In the genomic region with DNA sequence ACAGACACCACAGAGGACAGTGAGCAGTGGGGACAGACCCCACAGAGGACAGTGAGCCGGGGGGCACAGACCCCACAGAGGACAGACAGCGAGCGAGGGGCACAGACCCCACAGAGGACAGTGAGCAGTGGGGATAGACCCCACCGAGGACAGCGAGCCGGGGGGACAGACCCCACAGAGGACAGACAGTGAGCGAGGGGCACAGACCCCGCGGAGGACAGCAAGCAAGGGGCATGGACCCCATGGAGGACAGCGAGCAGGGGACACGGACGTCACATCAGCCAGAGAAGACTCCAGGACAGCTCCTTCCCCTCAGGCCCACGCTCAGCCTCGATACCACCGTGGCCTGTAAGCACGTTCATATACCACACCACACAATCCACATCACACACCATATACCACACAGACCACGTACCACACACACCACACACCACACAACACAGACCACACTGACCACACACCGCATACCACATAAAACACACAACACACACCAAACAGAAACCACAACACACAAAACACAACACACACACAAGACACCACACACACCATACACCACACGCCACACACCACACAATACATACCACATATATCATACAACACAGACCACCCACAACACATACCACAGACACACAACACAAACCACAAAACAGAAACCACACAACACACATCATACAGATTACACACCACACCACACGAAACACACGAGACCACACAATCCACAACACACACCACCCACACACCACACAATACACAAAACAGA, we compare ENCODE assay signal across 18 cellular contexts. TPM values are rescaled to one million over a fixed set of nuclear protein-coding genes. Genes with fewer than 3 reads are reported as not detected.
DNase-seq lines count a peak whose midpoint lies in the region; ATAC-seq, FAIRE-seq and TF ChIP-seq lines count a peak whose summit lies in the region.
"Had no signal": no experiment of that assay in that cellular context is flagged by ENCODE, and none has a peak within 500 bp of the region (broad histone marks: within the 10 kb centered on the region; RNA-seq: fewer than 3 reads in every experiment).

No MANE protein-coding gene starts in this region.

- H3K36me3 ChIP-seq in H1 (ENCODE audit: control insufficient read depth in 2 of 4, insufficient read depth in 4 of 4, low read length in 3 of 4): no peaks in the 10 kb centered on the region; a peak in 1 of 8 replicates
- H3K36me3 ChIP-seq in CD4-positive, alpha-beta memory T cell (ENCODE audit: insufficient read depth, low read length): no peaks in the 10 kb centered on the region

- H3K4ac ChIP-seq in H1 (replicated peaks; ENCODE audit: insufficient read length, low read depth, low read length): peak overlapping the region; percentile 91

- H3K4me2 ChIP-seq in H1 (ENCODE audit: insufficient read depth in 1 of 2, low read depth in 2 of 2, low read length in 2 of 2): no peak overlapping the region

- no peaks in the 10 kb centered on the region for H3K4me1 Mint-ChIP-seq in activated T-cell treated with anti-CD3 and anti-CD28 coated beads, Interleukin-2, amount 50 U/mL, for 24 hours (ENCODE audit: low read depth)
- peaks cover 0 to 3% (median 1%) of the 10 kb centered on the region in 4 donors for H3K4me1 Mint-ChIP-seq in CD4-positive, alpha-beta memory T cell

- H3K18ac ChIP-seq in H1 (ENCODE audit: extremely low read depth, low read length): no peak overlapping the region

- H3K27ac Mint-ChIP-seq in activated T-cell treated with anti-CD3 and anti-CD28 coated beads, Interleukin-2, amount 50 U/mL, for 24 hours: no peak overlapping the region
- H3K27ac Mint-ChIP-seq in CD4-positive, alpha-beta memory T cell: no peak overlapping the region
- H3K27ac Mint-ChIP-seq: progenitor cell of endocrine pancreas had no signal

- CTCF ChIA-PET in H1 (lab: Charles Lee; ENCODE audit: partially characterized antibody): no interaction called here
- CTCF ChIA-PET in CD4-positive, alpha-beta memory T cell (lab: Charles Lee; ENCODE audit: partially characterized antibody): no interaction called here

- no peak for TF ChIP-seq EP300 in H1 (IDR thresholded peaks at IDR 0.05; ENCODE audit: borderline replicate concordance in 1 of 2, low read depth in 2 of 2, low read length in 2 of 2)

- peaks cover 2 to 15% of the 10 kb centered on the region in 2 experiments for H4K20me1 ChIP-seq in H1 (replicated peaks in 1 of 2; ENCODE audit: control insufficient read depth in 1 of 2, insufficient read depth in 2 of 2, low read length in 2 of 2)

- no peak overlapping the region for H3K4me3 Mint-ChIP-seq in activated T-cell treated with anti-CD3 and anti-CD28 coated beads, Interleukin-2, amount 50 U/mL, for 24 hours
- no peak overlapping the region for H3K4me3 Mint-ChIP-seq in CD4-positive, alpha-beta memory T cell

- H3K4me1 ChIP-seq in H1 (replicated peaks in 1 of 4; ENCODE audit: control insufficient read depth in 3 of 4, insufficient read depth in 4 of 4, low read length in 3 of 4): 0 out of 7 replicates have a peak, but pooled peaks cover 0 to under 1% (median 0%) of the 10 kb centered on the region in 4 experiments
- H3K4me1 ChIP-seq in CD4-positive, alpha-beta memory T cell (ENCODE audit: insufficient read depth, low read length): no peaks in the 10 kb centered on the region
- H3K4me1 ChIP-seq: gastroesophageal sphincter, tibial nerve had no signal

- H2AFZ ChIP-seq in H1 (ENCODE audit: low read length): no peak overlapping the region

- H2AK5ac ChIP-seq in H1 (ENCODE audit: low read depth, low read length): peak overlapping the region; percentile 68; the same call in 1 of the 2 replicates

- no peak overlapping the region for H3K27ac ChIP-seq in H1 (ENCODE audit: low read depth, low read length)
- no peak overlapping the region for H3K27ac ChIP-seq in CD4-positive, alpha-beta memory T cell (ENCODE audit: low read depth, low read length)
- H3K27ac ChIP-seq: cardiac muscle cell, gastroesophageal sphincter, tibial nerve had no signal

- H2BK15ac ChIP-seq in H1 (ENCODE audit: low read length): no peak overlapping the region; the same call in 1 of the 2 replicates

- H3K36me3 Mint-ChIP-seq in activated T-cell treated with anti-CD3 and anti-CD28 coated beads, Interleukin-2, amount 50 U/mL, for 24 hours (ENCODE audit: low read depth): peaks cover 24% of the 10 kb centered on the region
- peaks cover 0 to 2% of the 10 kb centered on the region in 2 donors for H3K36me3 Mint-ChIP-seq in CD4-positive, alpha-beta memory T cell

- ATAC-seq in HG02642 (IDR thresholded peaks at IDR 0.05; ENCODE audit: poor library complexity, unreplicated experiment): no peak
- ATAC-seq: gastroesophageal sphincter had no signal

- no peak overlapping the region for H3K23ac ChIP-seq in H1 (ENCODE audit: insufficient read length)

- no peak for TF ChIP-seq RAD21 in H1 (IDR thresholded peaks at IDR 0.05 in 1 of 2, conservative IDR thresholded peaks at IDR 0.05 in 1 of 2; ENCODE audit: low read depth in 2 of 2, low read length in 2 of 2)

- H3K27me3 ChIP-seq in H1 (replicated peaks in 1 of 4; ENCODE audit: control insufficient read depth in 3 of 4, extremely low read depth in 1 of 4, insufficient read depth in 3 of 4, low read length in 3 of 4): no peaks in the 10 kb centered on the region
- H3K27me3 ChIP-seq in CD4-positive, alpha-beta memory T cell (ENCODE audit: insufficient read depth, low read length): no peaks in the 10 kb centered on the region
- H3K27me3 ChIP-seq: cardiac muscle cell had no signal

- H4K5ac ChIP-seq in H1 (ENCODE audit: insufficient read length, low read depth, low read length): no peak overlapping the region

- H3K23me2 ChIP-seq in H1 (ENCODE audit: low read depth, low read length): peaks cover 11% of the 10 kb centered on the region; the same call in 1 of the 2 replicates

- H4K8ac ChIP-seq in H1 (ENCODE audit: extremely low read depth, insufficient read depth, low read length): no peak overlapping the region

- peaks cover 11% of the 10 kb centered on the region for H3K27me3 Mint-ChIP-seq in activated T-cell treated with anti-CD3 and anti-CD28 coated beads, Interleukin-2, amount 50 U/mL, for 24 hours
- peaks cover 0 to 4% of the 10 kb centered on the region in 2 donors for H3K27me3 Mint-ChIP-seq in CD4-positive, alpha-beta memory T cell

- no peak overlapping the region for H3K14ac ChIP-seq in H1 (ENCODE audit: insufficient read length)

- no peaks in the 10 kb centered on the region for H3K9me3 ChIP-seq in H1 (ENCODE audit: insufficient read depth in 2 of 2, low read depth in 1 of 2, low read length in 1 of 2)
- no peaks in the 10 kb centered on the region for H3K9me3 ChIP-seq in CD4-positive, alpha-beta memory T cell (ENCODE audit: control insufficient read depth in 1 of 2, low read length in 2 of 2)
- H3K9me3 ChIP-seq: gastroesophageal sphincter, tibial nerve had no signal

- H3K56ac ChIP-seq in H1 (replicated peaks; ENCODE audit: insufficient read length, low read depth, low read length): peak overlapping the region; percentile 92

- no peak for TF ChIP-seq CTCF in H1 (IDR thresholded peaks at IDR 0.05; ENCODE audit: control extremely low read depth in 1 of 3, insufficient read depth in 1 of 3, low read depth in 1 of 3, low read length in 3 of 3)

- H3K79me2 ChIP-seq in H1 (ENCODE audit: control insufficient read depth in 1 of 2, insufficient read depth in 2 of 2, low read length in 2 of 2): no peaks in the 10 kb centered on the region

- TF ChIP-seq POLR2A in H1 (IDR thresholded peaks at IDR 0.05; ENCODE audit: control extremely low read depth in 1 of 2, low read depth in 2 of 2, low read length in 2 of 2): no peak

- 94% methylated on average over 19 of the region's 21 CpGs; no CpG with 5 or more reads in 1 of the 2 experiments for WGBS in H1 (ENCODE audit: extremely low coverage in 1 of 2, insufficient coverage in 1 of 2, insufficient read length in 1 of 2, insufficient replicate concordance in 2 of 2, low coverage in 1 of 2, low lambda C conversion rate in 2 of 2, missing lambda C conversion rate in 1 of 2), 2 experiments

- peak overlapping the region; percentile 2; the same call in 1 of the 2 replicates for H2BK20ac ChIP-seq in H1 (ENCODE audit: low read length)

- no peak overlapping the region for H3K4me3 ChIP-seq in H1 (ENCODE audit: extremely low read depth in 1 of 4, insufficient read depth in 2 of 4, low read depth in 3 of 4, low read length in 4 of 4)
- no peak overlapping the region for H3K4me3 ChIP-seq in CD4-positive, alpha-beta memory T cell (ENCODE audit: low read length in 2 of 2)
- H3K4me3 ChIP-seq: cardiac muscle cell, gastroesophageal sphincter, tibial nerve had no signal

- no peak overlapping the region; a peak in 1 of 7 replicates for H3K9ac ChIP-seq in H1 (replicated peaks in 1 of 4; ENCODE audit: extremely low read depth in 1 of 4, low read depth in 3 of 4, low read length in 3 of 4)

- H4K91ac ChIP-seq in H1 (replicated peaks; ENCODE audit: insufficient read length, low read length): peak overlapping the region; percentile 74

- no peaks in the 10 kb centered on the region for H3K9me3 Mint-ChIP-seq in activated T-cell treated with anti-CD3 and anti-CD28 coated beads, Interleukin-2, amount 50 U/mL, for 24 hours
- no peaks in the 10 kb centered on the region for H3K9me3 Mint-ChIP-seq in CD4-positive, alpha-beta memory T cell

- no peak overlapping the region for H2BK120ac ChIP-seq in H1 (replicated peaks; ENCODE audit: low read depth, low read length)

- FAIRE-seq in H1 (lab: Jason Lieb, UNC): peak; percentile 71
- FAIRE-seq: endometrium had no signal

- DNase-seq in activated T-cell treated with anti-CD3 and anti-CD28 coated beads, Interleukin-2, amount 50 U/mL, for 48 hours: peak; percentile 35 to 42
- no peak for DNase-seq in activated T-cell treated with anti-CD3 and anti-CD28 coated beads, Interleukin-2, amount 50 U/mL, for 24 hours
- DNase-seq in LHCN-M2 (ENCODE audit: low read depth) (peak; percentile 22), H1 (ENCODE audit: low read depth in 1 of 2, low spot score in 2 of 2) (no peak), posterior vena cava (ENCODE audit: low spot score) (peak; percentile 46)
- no peak for DNase-seq in stimulated activated CD4-positive, alpha-beta T cell treated with anti-CD3 and anti-CD28 coated beads, Interleukin-4, amount 100 ng/mL, for 24 hours
- DNase-seq in CD4-positive, alpha-beta memory T cell: no peak
- DNase-seq: activated CD4-positive, alpha-beta T cell treated with anti-CD3 and anti-CD28 coated beads, Interleukin-2, amount 50 U/mL, for 48 hours; activated naive CD4-positive, alpha-beta T cell; NCI-H1105 treated with DMSO at 0.1 percent for 48 hours; RPMI8226; stimulated activated CD8-positive, alpha-beta memory T cell treated with anti-CD3 and anti-CD28 coated beads, Interleukin-4, amount 100 ng/mL, for 48 hours had no signal

- intact Hi-C loops in posterior vena cava (cut with DNase I): no loop called here
- intact Hi-C loops in CD4-positive, alpha-beta memory T cell (cut with micrococcal nuclease): no loop called here

- peaks cover 4% of the 10 kb centered on the region; the same call in 1 of the 2 replicates for H3K79me1 ChIP-seq in H1 (ENCODE audit: low read depth, low read length)

- peak overlapping the region; percentile 53; the same call in 1 of the 2 replicates for H2BK5ac ChIP-seq in H1 (ENCODE audit: low read depth, low read length)

- H2BK12ac ChIP-seq in H1 (ENCODE audit: low read depth, low read length): peak overlapping the region; percentile 55; the same call in 1 of the 2 replicates

- POLR2A ChIA-PET in H1 (lab: Charles Lee; ENCODE audit: partially characterized antibody): no interaction called here
- POLR2A ChIA-PET in CD4-positive, alpha-beta memory T cell (lab: Charles Lee; ENCODE audit: partially characterized antibody): no interaction called here

RNA-seq across cellular contexts. Expression of gene ZDHHC11, which starts 5.2 kb away (rescaled TPM):
- 0.17 TPM in 1 of 2 replicates, not detected in the other for total RNA-seq in LHCN-M2 (2014; rRNA removed)
- polyA plus RNA-seq in LHCN-M2 (2012): 0.10 TPM
- 16.6 and 19.8 TPM in 2 replicates for total RNA-seq in H1 (2021; fragmentation: NEBNext Ultra II Directional; extraction: Animal tissue kit (Norgen Biotek cat#: 25700))
- polyA plus RNA-seq in H1 (2011; rRNA removed): 4.7 and 10.8 TPM in 2 replicates
- polyA plus RNA-seq in H1 (2011; cell fraction: cytosol; rRNA removed): 4.3 TPM
- polyA plus RNA-seq in H1 (2011; cell fraction: nucleus; rRNA removed): 78.4 TPM
- polyA plus RNA-seq in H1 (2012, experiment 1 of 2): 27.8 to 38.5 TPM (median 36.1 TPM) in 4 replicates
- 2.5 TPM for polyA plus RNA-seq in H1 (2012, experiment 2 of 2)
- polyA plus RNA-seq in H1 (2013, experiment 1 of 2): 6.1 TPM
- 5.6 TPM for polyA plus RNA-seq in H1 (2013, experiment 2 of 2)
- 16.1 and 19.7 TPM in 2 replicates for polyA minus RNA-seq in H1 (2011; rRNA and poly(A)+ RNA removed)
- 14.1 TPM for polyA minus RNA-seq in H1 (2011; cell fraction: cytosol; rRNA and poly(A)+ RNA removed)
- polyA minus RNA-seq in H1 (2011; cell fraction: nucleus; rRNA and poly(A)+ RNA removed): 35.3 TPM
- total RNA-seq in posterior vena cava: 10 to 100 TPM in 1 of 2 donors, 1 to 10 TPM in 1; 8.9 to 29.1 TPM
- 10 to 100 TPM; 15.1 to 15.3 TPM for total RNA-seq in CD4-positive, alpha-beta memory T cell
- polyA plus RNA-seq in CD4-positive, alpha-beta memory T cell: under 1 TPM in 1 of 2 donors, not detected in 1; 0.28 TPM

RNA-seq across cellular contexts. Expression of gene BRD9, which starts 36.6 kb away (rescaled TPM):
- total RNA-seq in LHCN-M2 (2014; rRNA removed): 44.7 and 45.8 TPM in 2 replicates
- polyA plus RNA-seq in LHCN-M2 (2012): 30.8 TPM
- 46.5 and 49.4 TPM in 2 replicates for total RNA-seq in H1 (2021; fragmentation: NEBNext Ultra II Directional; extraction: Animal tissue kit (Norgen Biotek cat#: 25700))
- polyA plus RNA-seq in H1 (2011; rRNA removed): 9.3 and 16.2 TPM in 2 replicates
- 17.0 TPM for polyA plus RNA-seq in H1 (2011; cell fraction: cytosol; rRNA removed)
- 50.5 TPM for polyA plus RNA-seq in H1 (2011; cell fraction: nucleus; rRNA removed)
- 36.8 to 40.3 TPM (median 39.2 TPM) in 4 replicates for polyA plus RNA-seq in H1 (2012, experiment 1 of 2)
- 14.0 TPM for polyA plus RNA-seq in H1 (2012, experiment 2 of 2)
- 29.3 TPM for polyA plus RNA-seq in H1 (2013, experiment 1 of 2)
- polyA plus RNA-seq in H1 (2013, experiment 2 of 2): 26.5 TPM
- 22.4 and 30.0 TPM in 2 replicates for polyA minus RNA-seq in H1 (2011; rRNA and poly(A)+ RNA removed)
- 18.1 TPM for polyA minus RNA-seq in H1 (2011; cell fraction: cytosol; rRNA and poly(A)+ RNA removed)
- 48.6 TPM for polyA minus RNA-seq in H1 (2011; cell fraction: nucleus; rRNA and poly(A)+ RNA removed)
- 10 to 100 TPM; 28.6 to 36.0 TPM for total RNA-seq in posterior vena cava
- total RNA-seq in CD4-positive, alpha-beta memory T cell: 10 to 100 TPM; 81.5 to 86.8 TPM
- 10 to 100 TPM in 1 of 2 donors, 1 to 10 TPM in 1; 8.0 to 21.2 TPM for polyA plus RNA-seq in CD4-positive, alpha-beta memory T cell

RNA-seq across cellular contexts. Expression of gene TRIP13, which starts 36.7 kb away (rescaled TPM):
- 64.7 and 65.9 TPM in 2 replicates for total RNA-seq in LHCN-M2 (2014; rRNA removed)
- polyA plus RNA-seq in LHCN-M2 (2012): 21.2 TPM
- 34.5 and 39.2 TPM in 2 replicates for total RNA-seq in H1 (2021; fragmentation: NEBNext Ultra II Directional; extraction: Animal tissue kit (Norgen Biotek cat#: 25700))
- polyA plus RNA-seq in H1 (2011; rRNA removed): 17.9 and 20.0 TPM in 2 replicates
- polyA plus RNA-seq in H1 (2011; cell fraction: cytosol; rRNA removed): 28.8 TPM
- 27.0 TPM for polyA plus RNA-seq in H1 (2011; cell fraction: nucleus; rRNA removed)
- polyA plus RNA-seq in H1 (2012, experiment 1 of 2): 26.9 to 37.9 TPM (median 33.7 TPM) in 4 replicates
- 13.1 TPM for polyA plus RNA-seq in H1 (2012, experiment 2 of 2)
- 33.0 TPM for polyA plus RNA-seq in H1 (2013, experiment 1 of 2)
- polyA plus RNA-seq in H1 (2013, experiment 2 of 2): 33.3 TPM
- 29.1 and 53.1 TPM in 2 replicates for polyA minus RNA-seq in H1 (2011; rRNA and poly(A)+ RNA removed)
- polyA minus RNA-seq in H1 (2011; cell fraction: cytosol; rRNA and poly(A)+ RNA removed): 20.4 TPM
- polyA minus RNA-seq in H1 (2011; cell fraction: nucleus; rRNA and poly(A)+ RNA removed): 24.3 TPM
- 1 to 10 TPM in 1 of 2 donors, under 1 TPM in 1; 0.95 to 1.6 TPM for total RNA-seq in posterior vena cava
- total RNA-seq in CD4-positive, alpha-beta memory T cell: 1 to 10 TPM in 1 of 2 experiments, under 1 TPM in 1; 0.69 to 1.0 TPM
- under 1 TPM in 1 of 2 donors, not detected in 1; 0.39 TPM for polyA plus RNA-seq in CD4-positive, alpha-beta memory T cell

Comparison
In these comparisons a context has a peak if more than half of its experiments do, and no peak if none do; other contexts are left out.
1. DNase-seq: peak in activated T-cell treated with anti-CD3 and anti-CD28 coated beads, Interleukin-2, amount 50 U/mL, for 48 hours (2 of 2), LHCN-M2 (single experiment) and posterior vena cava (single experiment); none in activated T-cell treated with anti-CD3 and anti-CD28 coated beads, Interleukin-2, amount 50 U/mL, for 24 hours (single experiment), H1 (0 of 2), stimulated activated CD4-positive, alpha-beta T cell treated with anti-CD3 and anti-CD28 coated beads, Interleukin-4, amount 100 ng/mL, for 24 hours (single experiment) and CD4-positive, alpha-beta memory T cell (0 of 5).
2. RNA of gene TRIP13, which starts 36.7 kb away (total RNA-seq): 64.7 to 65.9 TPM in LHCN-M2 and 34.5 to 39.2 TPM in H1; 0.95 to 1.6 TPM in posterior vena cava and 0.69 to 1.0 TPM in CD4-positive, alpha-beta memory T cell; every median in the first group is over 10 times any median in the second.